9 cellular contexts compared by ENCODE assay signal in genomic region chr11:86515297-86516094, GRCh38.
DNase-seq lines count a peak whose midpoint lies in the region; ATAC-seq and TF ChIP-seq lines count a peak whose summit lies in the region.
"Had no signal": no experiment of that assay in that cellular context is flagged by ENCODE, and none has a peak within 500 bp of the region (broad histone marks: within the 10 kb centered on the region; RNA-seq: fewer than 3 reads in every experiment).

No MANE protein-coding gene starts in this region.

- CTCF ChIA-PET in AG04449 (lab: Yijun Ruan, JAX): interaction anchor here (1.2 to 1.9 kb wide), 3 partner anchors 9 to 37 kb away, joined by 3 to 7 read pairs (median 4); no protein-coding TSS in a partner anchor

- no peaks in the 10 kb centered on the region for H4K20me1 ChIP-seq in H9 (ENCODE audit: control insufficient read depth, insufficient read depth, insufficient read length)

- no peak overlapping the region for H3T11ph ChIP-seq in H9 (ENCODE audit: low read length)

- H3K4me1 ChIP-seq in H9 (ENCODE audit: insufficient read depth, low read length): peaks cover 2% of the 10 kb centered on the region; the same call in 1 of the 2 replicates
- peaks cover 0 to 42% (median 5%) of the 10 kb centered on the region in 4 donors for H3K4me1 ChIP-seq in tibial nerve

- no peak overlapping the region for H3K4ac ChIP-seq in H9 (ENCODE audit: low read depth, low read length)

- H3K27ac Mint-ChIP-seq in H9: no peak overlapping the region
- H3K27ac Mint-ChIP-seq in glutamatergic neuron (ENCODE audit: unreplicated experiment): no peak overlapping the region

- H3K4me1 Mint-ChIP-seq in H9 (peaks cover 7 to 10% of the 10 kb centered on the region in 2 experiments), glutamatergic neuron (ENCODE audit: low read depth, unreplicated experiment) (no peaks in the 10 kb centered on the region)

- H3K9me3 Mint-ChIP-seq in H9: no peaks in the 10 kb centered on the region
- H3K9me3 Mint-ChIP-seq in glutamatergic neuron (ENCODE audit: unreplicated experiment): no peaks in the 10 kb centered on the region
- H3K9me3 Mint-ChIP-seq: activated naive CD8-positive, alpha-beta T cell treated with anti-CD3 and anti-CD28 coated beads for 36 hours had no signal

- no peak overlapping the region for H4K5ac ChIP-seq in H9 (ENCODE audit: insufficient read length, low read depth, low read length)

- DNase-seq in AG04449 (ENCODE audit: low read depth, low spot score) (peak; percentile 72), LHCN-M2 (ENCODE audit: low read depth) (peak; percentile 93), choroid plexus epithelial cell (ENCODE audit: low read depth) (peak; percentile 82), myocyte (ENCODE audit: low read depth) (peak; percentile 44), H9 (no peak), glutamatergic neuron (no peak), tibial nerve (ENCODE audit: low spot score in 2 of 2) (no peak)
- DNase-seq: activated naive CD8-positive, alpha-beta T cell treated with anti-CD3 and anti-CD28 coated beads for 36 hours had no signal

- no peak overlapping the region for H2BK5ac ChIP-seq in H9 (ENCODE audit: insufficient read length, low read length)

- H2BK15ac ChIP-seq in H9 (ENCODE audit: low read depth, low read length): no peak overlapping the region

- H3K9ac ChIP-seq in H9 (ENCODE audit: extremely low read depth, insufficient read length, low read length): no peak overlapping the region

- no peak overlapping the region for H2BK20ac ChIP-seq in H9 (ENCODE audit: low read depth, low read length, poor library complexity, severe bottlenecking)

- H3K36me3 Mint-ChIP-seq in H9 (ENCODE audit: insufficient read depth in 1 of 3, low read depth in 3 of 3) (no peaks in the 10 kb centered on the region), glutamatergic neuron (ENCODE audit: unreplicated experiment) (no peaks in the 10 kb centered on the region)
- H3K36me3 Mint-ChIP-seq: activated naive CD8-positive, alpha-beta T cell treated with anti-CD3 and anti-CD28 coated beads for 36 hours had no signal

- no peak overlapping the region for H2AFZ ChIP-seq in H9 (ENCODE audit: low read length)

- TF ChIP-seq EP300 in tibial nerve (IDR thresholded peaks at IDR 0.05): peak in 1 of 2 donors; percentile 5

- no peak overlapping the region for H4K8ac ChIP-seq in H9 (replicated peaks; ENCODE audit: insufficient read length, low read depth, low read length)

- H3K18ac ChIP-seq in H9 (ENCODE audit: insufficient read length, low read depth, low read length): no peak overlapping the region

- H2BK120ac ChIP-seq in H9 (ENCODE audit: low read depth, low read length, poor library complexity, severe bottlenecking): no peak overlapping the region

- ATAC-seq in HG02571 (IDR thresholded peaks at IDR 0.05; ENCODE audit: unreplicated experiment): no peak

- no peak overlapping the region for H2BK12ac ChIP-seq in H9 (ENCODE audit: insufficient read length, low read depth, low read length)

- WGBS in H9 (ENCODE audit: extremely low coverage, insufficient read length, low lambda C conversion rate): no CpG with 5 or more reads among the region's 7 CpGs
- WGBS in tibial nerve, 2 donors: 64 to 73% methylated on average over 7 of the region's 7 CpGs

- H3K27me3 ChIP-seq in H9 (ENCODE audit: insufficient read depth, low read length) (no peaks in the 10 kb centered on the region), tibial nerve (no peaks in the 10 kb centered on the region)

- H3K4me3 ChIP-seq in AG04449 (ENCODE audit: low read depth, low read length): no peak overlapping the region
- no peak overlapping the region for H3K4me3 ChIP-seq in choroid plexus epithelial cell (ENCODE audit: low read depth, low read length)
- no peak overlapping the region for H3K4me3 ChIP-seq in tibial nerve

- no peak overlapping the region for H3K56ac ChIP-seq in H9 (ENCODE audit: insufficient read length, low read depth, low read length)

- POLR2A ChIA-PET in AG04449 (lab: Yijun Ruan, JAX): interaction anchor here (1.1 to 1.4 kb wide), 4 partner anchors 31 to 60 kb away, joined by 4 to 5 read pairs (median 4); no protein-coding TSS in a partner anchor

- no peak overlapping the region for H3K4me2 ChIP-seq in H9 (ENCODE audit: insufficient read depth, insufficient read length, low read length)

- no peak overlapping the region for H2AK5ac ChIP-seq in H9 (ENCODE audit: insufficient read length, low read length)

- no peak overlapping the region for H4K91ac ChIP-seq in H9 (ENCODE audit: insufficient read length, low read depth, low read length)

- H3K36me3 ChIP-seq in tibial nerve: no peaks in the 10 kb centered on the region

- H3K27ac ChIP-seq in H9 (ENCODE audit: insufficient read length, low read depth, low read length): no peak overlapping the region
- H3K27ac ChIP-seq in tibial nerve: no peak overlapping the region

- H3K14ac ChIP-seq in H9 (ENCODE audit: insufficient read depth, low read length): no peak overlapping the region

- H3K23ac ChIP-seq in H9 (ENCODE audit: insufficient read length, low read depth, low read length): no peak overlapping the region

- H3K79me2 ChIP-seq in H9 (ENCODE audit: insufficient read depth, low read length): no peaks in the 10 kb centered on the region

- peaks cover 17% of the 10 kb centered on the region for H3K9me3 ChIP-seq in H9 (ENCODE audit: control insufficient read depth, low read depth, low read length)
- H3K9me3 ChIP-seq in tibial nerve: no peaks in the 10 kb centered on the region

- no peak for TF ChIP-seq POLR2A in tibial nerve (IDR thresholded peaks at IDR 0.05)

- H3K79me1 ChIP-seq in H9 (ENCODE audit: insufficient read depth, low read depth, low read length, poor library complexity, severe bottlenecking): no peaks in the 10 kb centered on the region

- H3K23me2 ChIP-seq in H9 (ENCODE audit: insufficient read length, low read depth, low read length, poor library complexity, severe bottlenecking): no peaks in the 10 kb centered on the region

- H3K27me3 Mint-ChIP-seq in H9 (ENCODE audit: low read depth) (no peaks in the 10 kb centered on the region), glutamatergic neuron (ENCODE audit: unreplicated experiment) (peaks cover 1% of the 10 kb centered on the region)
- H3K27me3 Mint-ChIP-seq: activated naive CD8-positive, alpha-beta T cell treated with anti-CD3 and anti-CD28 coated beads for 36 hours had no signal

- TF ChIP-seq CTCF in AG04449 (IDR thresholded peaks at IDR 0.05; ENCODE audit: insufficient read depth, low read length, missing control alignments) (no peak), choroid plexus epithelial cell (conservative IDR thresholded peaks at IDR 0.05; ENCODE audit: low read depth, low read length) (peak; percentile 1), H9 (conservative IDR thresholded peaks at IDR 0.05) (no peak), glutamatergic neuron (IDR thresholded peaks at IDR 0.05; ENCODE audit: partially characterized antibody, unreplicated experiment) (no peak), tibial nerve (IDR thresholded peaks at IDR 0.05) (no peak)

- no peak overlapping the region for H3K4me3 Mint-ChIP-seq in H9
- no peak overlapping the region for H3K4me3 Mint-ChIP-seq in glutamatergic neuron (ENCODE audit: unreplicated experiment)
- H3K4me3 Mint-ChIP-seq: activated naive CD8-positive, alpha-beta T cell treated with anti-CD3 and anti-CD28 coated beads for 36 hours had no signal

Comparison
In these comparisons a context has a peak if more than half of its experiments do, and no peak if none do; other contexts are left out.
1. DNase-seq: peak in AG04449 (single experiment), LHCN-M2 (single experiment), choroid plexus epithelial cell (single experiment) and myocyte (single experiment); none in H9 (single experiment), glutamatergic neuron (single experiment) and tibial nerve (0 of 2).